13 cellular contexts compared by ENCODE assay signal in genomic region chr11:40183073-40184064, GRCh38.
DNase-seq lines count a peak whose midpoint lies in the region; ATAC-seq, FAIRE-seq and TF ChIP-seq lines count a peak whose summit lies in the region.
"Had no signal": no experiment of that assay in that cellular context is flagged by ENCODE, and none has a peak within 500 bp of the region (broad histone marks: within the 10 kb centered on the region; RNA-seq: fewer than 3 reads in every experiment).

No MANE protein-coding gene starts in this region.

- H3K9me3 ChIP-seq in WERI-Rb-1 (ENCODE audit: severe bottlenecking), result no peaks in the 10 kb centered on the region

- DNase-seq in GM19239 (ENCODE audit: insufficient read length, low spot score) (peak; percentile 7), substantia nigra (lab: John Stamatoyannopoulos, UW) (no peak), SIG-M5 treated with dmso at 0.1 percent for 504 hours (lab: John Stamatoyannopoulos, UW; ENCODE audit: unreplicated experiment) (no peak), epidermal melanocyte (ENCODE audit: insufficient read length, low spot score) (no peak), WERI-Rb-1 (no peak)
- DNase-seq: activated CD8-positive, alpha-beta memory T cell treated with anti-CD3 and anti-CD28 coated beads, Interleukin-2, amount 50 U/mL, for 4 hours; COR-L47; hippocampal formation; NCI-H1417; stimulated activated CD4-positive, alpha-beta T cell treated with anti-CD3 and anti-CD28 coated beads, Interleukin-4, amount 100 ng/mL, for 4 hours had no signal

- H3K27ac ChIP-seq in substantia nigra (ENCODE audit: low read depth, low read length, poor library complexity, severe bottlenecking) (peak overlapping the region; percentile 98), WERI-Rb-1 (no peak overlapping the region)

- no peak overlapping the region for H3K4me3 ChIP-seq in WERI-Rb-1 (ENCODE audit: low read depth, low read length)

- peak; percentile 87 for FAIRE-seq in GM19239 (lab: Jason Lieb, UNC)
- FAIRE-seq: endometrium had no signal

- no peak for TF ChIP-seq CTCF in WERI-Rb-1 (IDR thresholded peaks at IDR 0.05; ENCODE audit: low read depth, low read length)

- H3K27me3 ChIP-seq in WERI-Rb-1 (ENCODE audit: insufficient read depth, low read depth, severe bottlenecking), result peaks cover 30% of the 10 kb centered on the region

- H3K36me3 ChIP-seq in WERI-Rb-1, result no peaks in the 10 kb centered on the region

- ATAC-seq in HG02610 (IDR thresholded peaks at IDR 0.05; ENCODE audit: unreplicated experiment) (peak; percentile 96), HG03354 (IDR thresholded peaks at IDR 0.05; ENCODE audit: poor library complexity, severe bottlenecking, unreplicated experiment) (peak; percentile 87)
